ENCODE assay signal across 12 cellular contexts in the genomic region with DNA sequence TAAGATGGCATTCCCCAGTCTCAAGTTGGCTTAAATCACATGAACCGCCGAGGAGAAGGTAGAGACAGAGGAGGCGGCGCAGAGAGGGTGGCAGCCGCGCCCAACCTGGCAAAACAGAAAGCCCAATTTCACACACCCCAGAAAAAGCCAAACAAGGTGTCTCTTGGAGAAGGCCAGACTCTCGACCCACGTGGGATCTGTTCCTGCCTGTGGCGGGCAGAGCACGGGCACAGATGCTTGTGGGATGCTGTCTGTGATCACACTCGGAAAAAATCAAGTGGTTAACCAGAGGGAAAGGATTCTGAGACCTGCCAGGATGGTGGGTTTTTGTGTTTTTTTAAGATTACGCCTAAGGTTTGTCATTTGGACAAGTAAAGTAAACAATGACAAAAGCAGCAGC.
DNase-seq lines count a peak whose midpoint lies in the region; ATAC-seq and TF ChIP-seq lines count a peak whose summit lies in the region.
"Had no signal": no experiment of that assay in that cellular context is flagged by ENCODE, and none has a peak within 500 bp of the region (broad histone marks: within the 10 kb centered on the region; RNA-seq: fewer than 3 reads in every experiment).

No MANE protein-coding gene starts in this region.

- no peak overlapping the region for H3K9ac ChIP-seq in MM.1S (ENCODE audit: low read length)
- H3K9ac ChIP-seq: parathyroid adenoma had no signal

- no peaks in the 10 kb centered on the region for H3K9me3 Mint-ChIP-seq in endothelial cell (ENCODE audit: unreplicated experiment)
- no peaks in the 10 kb centered on the region for H3K9me3 Mint-ChIP-seq in progenitor cell of endocrine pancreas (ENCODE audit: low read depth)

- ATAC-seq in T-helper 17 cell (no peak), GM18868 (IDR thresholded peaks at IDR 0.05; ENCODE audit: unreplicated experiment) (no peak)

- H3K27ac ChIP-seq in MM.1S (ENCODE audit: low read length): no peak overlapping the region
- H3K27ac ChIP-seq: left ventricle myocardium inferior, parathyroid adenoma had no signal

- H3K4me3 ChIP-seq in Jurkat, Clone E6-1 (ENCODE audit: low read length): no peak overlapping the region
- no peak overlapping the region for H3K4me3 ChIP-seq in MM.1S (ENCODE audit: low read length)
- H3K4me3 ChIP-seq: left ventricle myocardium inferior had no signal

- no peak overlapping the region for H2AFZ ChIP-seq in MM.1S (ENCODE audit: low read length)
- H2AFZ ChIP-seq: parathyroid adenoma had no signal

- no peak for TF ChIP-seq CTCF in endothelial cell (IDR thresholded peaks at IDR 0.05; ENCODE audit: unreplicated experiment)
- no peak for TF ChIP-seq CTCF in progenitor cell of endocrine pancreas (IDR thresholded peaks at IDR 0.05; ENCODE audit: unreplicated experiment)
- no peak for TF ChIP-seq CTCF in MM.1S (IDR thresholded peaks at IDR 0.05; ENCODE audit: low read length)

- H3K27me3 Mint-ChIP-seq in T-helper 17 cell (no peaks in the 10 kb centered on the region), endothelial cell (ENCODE audit: unreplicated experiment) (peaks cover 13% of the 10 kb centered on the region), progenitor cell of endocrine pancreas (no peaks in the 10 kb centered on the region)

- H4K20me1 ChIP-seq in MM.1S (ENCODE audit: insufficient read depth, low read length): no peaks in the 10 kb centered on the region

- H3K4me3 Mint-ChIP-seq in T-helper 17 cell (no peak overlapping the region), endothelial cell (ENCODE audit: unreplicated experiment) (peak overlapping the region; percentile 47), progenitor cell of endocrine pancreas (ENCODE audit: low read depth) (no peak overlapping the region)

- H3F3A ChIP-seq in MM.1S (ENCODE audit: insufficient read depth, low read length): peaks cover 7% of the 10 kb centered on the region

- H3K36me3 Mint-ChIP-seq in T-helper 17 cell (ENCODE audit: low read depth): peaks cover 4% of the 10 kb centered on the region
- H3K36me3 Mint-ChIP-seq in endothelial cell (ENCODE audit: low read depth, unreplicated experiment): peaks cover 17% of the 10 kb centered on the region
- H3K36me3 Mint-ChIP-seq in progenitor cell of endocrine pancreas (ENCODE audit: insufficient read depth): peaks cover 12% of the 10 kb centered on the region

- H3K4me2 ChIP-seq in MM.1S (ENCODE audit: low read depth, low read length): no peak overlapping the region

- H3K79me2 ChIP-seq in MM.1S (ENCODE audit: low read length): peaks cover 7% of the 10 kb centered on the region
- H3K79me2 ChIP-seq: parathyroid adenoma had no signal

- no peaks in the 10 kb centered on the region for H3K36me3 ChIP-seq in MM.1S (replicated peaks; ENCODE audit: insufficient read depth, low read length)

- H3K4me1 Mint-ChIP-seq in T-helper 17 cell: peaks cover 24% of the 10 kb centered on the region
- peaks cover 20% of the 10 kb centered on the region for H3K4me1 Mint-ChIP-seq in endothelial cell (ENCODE audit: unreplicated experiment)
- peaks cover 22% of the 10 kb centered on the region for H3K4me1 Mint-ChIP-seq in progenitor cell of endocrine pancreas (ENCODE audit: low read depth)

- peaks cover 14% of the 10 kb centered on the region for H3K4me1 ChIP-seq in MM.1S (ENCODE audit: low read length)
- H3K4me1 ChIP-seq: parathyroid adenoma had no signal

- no peaks in the 10 kb centered on the region for H3K9me2 ChIP-seq in MM.1S (replicated peaks; ENCODE audit: insufficient read depth, low read length)

- no peaks in the 10 kb centered on the region for H3K27me3 ChIP-seq in MM.1S (replicated peaks; ENCODE audit: insufficient read depth, low read length)

- peak; percentile 78 for DNase-seq in Jurkat, Clone E6-1 (ENCODE audit: low read depth, low spot score)
- no peak for DNase-seq in T-helper 17 cell
- no peak for DNase-seq in endothelial cell (ENCODE audit: low spot score)
- DNase-seq in progenitor cell of endocrine pancreas (ENCODE audit: low spot score, unreplicated experiment): no peak
- DNase-seq in MM.1S: no peak
- DNase-seq in T1000 (lab: John Stamatoyannopoulos, UW): no peak
- DNase-seq: activated CD4-positive, alpha-beta T cell treated with anti-CD3 and anti-CD28 coated beads, Interleukin-2, amount 50 U/mL, for 1 hour; Karpas-422; left ventricle myocardium inferior; NCI-H2081 treated with DMSO at 0.1 percent for 48 hours had no signal

- H3K27ac Mint-ChIP-seq in T-helper 17 cell (peak overlapping the region; percentile 60), endothelial cell (ENCODE audit: unreplicated experiment) (no peak overlapping the region), progenitor cell of endocrine pancreas (peak overlapping the region; percentile 81)

- H3K9me3 ChIP-seq in T-helper 17 cell (ENCODE audit: control insufficient read depth, low read length, poor library complexity, severe bottlenecking): no peaks in the 10 kb centered on the region
- no peaks in the 10 kb centered on the region for H3K9me3 ChIP-seq in MM.1S (replicated peaks; ENCODE audit: insufficient read depth, low read length)
- H3K9me3 ChIP-seq: left ventricle myocardium inferior had no signal
